Comparison of ENCODE assay signal across 6 cellular contexts in the genomic region with DNA sequence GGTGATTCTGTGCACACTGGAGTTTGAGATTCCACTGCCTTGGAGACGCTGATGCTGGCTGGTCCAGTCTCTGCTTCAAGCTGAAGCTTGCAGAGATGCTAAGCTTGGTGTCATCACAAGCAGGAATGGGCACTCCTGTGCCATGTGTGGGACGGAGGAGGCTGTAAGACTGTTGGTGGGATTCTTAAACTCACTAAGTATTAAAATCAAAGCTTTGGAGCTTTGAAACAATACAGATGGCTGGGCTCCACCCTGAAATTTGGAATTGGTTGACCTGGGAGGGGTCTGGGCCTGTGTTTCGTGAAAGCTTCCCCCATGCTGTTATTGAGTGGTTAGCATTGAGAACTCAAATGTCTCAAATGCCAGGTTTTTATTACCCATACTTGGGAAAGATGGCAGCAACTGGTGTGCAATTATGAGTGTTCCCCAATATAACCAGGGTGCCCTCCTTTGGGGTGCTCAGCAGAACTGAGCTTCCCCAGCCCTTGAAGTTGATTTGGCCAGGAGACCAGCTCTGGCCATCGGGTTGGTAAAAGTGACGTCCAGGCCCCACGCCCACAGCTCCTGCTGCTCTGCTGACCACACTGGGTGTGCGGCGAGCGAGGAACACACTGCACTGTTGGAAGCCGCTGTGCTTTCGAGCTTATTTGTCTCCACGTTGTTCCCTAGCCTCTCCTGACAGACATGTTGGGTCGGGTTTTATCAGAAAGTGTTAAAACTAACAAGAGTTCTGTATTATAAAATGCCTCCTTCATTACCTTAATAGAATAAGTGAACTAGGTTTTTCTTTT.
"Had no signal": no experiment of that assay in that cellular context is flagged by ENCODE, and none has a peak within 500 bp of the region (broad histone marks: within the 10 kb centered on the region; RNA-seq: fewer than 3 reads in every experiment).

No MANE protein-coding gene starts in this region.

- ATAC-seq: HepG2, K562 had no signal

- H3K4me3 ChIP-seq: K562 had no signal

- H3K27ac Mint-ChIP-seq: IgD-negative memory B cell had no signal

- H3K4me3 Mint-ChIP-seq: IgD-negative memory B cell had no signal

- H3K4me1 Mint-ChIP-seq: IgD-negative memory B cell had no signal

- H3K27ac ChIP-seq: HL-60 had no signal

- DNase-seq: IMR-90, KBM-7 had no signal

- H3K36me3 Mint-ChIP-seq: IgD-negative memory B cell had no signal
